8 cellular contexts compared by ENCODE assay signal in the genomic region with DNA sequence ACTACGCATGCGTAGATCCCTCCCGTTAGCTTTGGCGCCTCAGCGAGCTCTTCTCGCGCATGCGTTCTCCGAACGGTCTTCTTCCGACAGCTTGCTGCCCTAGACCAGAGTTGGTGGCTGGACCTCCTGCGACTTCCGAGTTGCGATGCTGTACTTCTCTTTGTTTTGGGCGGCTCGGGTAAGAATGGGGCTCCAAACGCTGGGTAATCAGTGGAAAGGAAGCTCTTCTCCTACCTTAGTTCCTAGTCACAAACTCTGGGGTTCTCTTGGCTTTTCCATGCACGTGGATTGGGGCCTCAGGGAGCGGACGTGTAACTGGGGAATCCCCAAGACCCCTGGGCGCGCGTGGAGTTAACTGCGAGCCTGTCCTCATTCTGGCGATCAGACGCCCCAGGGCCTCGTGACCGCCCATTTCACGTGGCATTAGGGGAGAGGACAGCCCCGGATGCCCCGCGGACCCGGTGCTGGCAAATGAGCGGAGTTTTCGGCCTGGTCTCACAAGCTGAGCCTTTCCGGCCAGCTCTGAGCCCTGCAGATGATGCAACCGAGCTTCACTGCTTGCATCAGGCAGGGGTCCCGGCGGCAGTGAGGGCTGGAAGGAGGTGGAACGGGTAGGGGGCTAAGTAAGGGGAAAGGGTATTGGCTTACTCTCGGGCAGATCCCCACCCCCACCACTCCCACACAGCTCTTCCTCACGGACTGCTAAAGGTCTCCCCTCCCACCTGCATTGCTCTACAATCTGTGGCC. TPM values are rescaled to one million over a fixed set of nuclear protein-coding genes. Genes with fewer than 3 reads are reported as not detected.
DNase-seq lines count a peak whose midpoint lies in the region; ATAC-seq lines count a peak whose summit lies in the region.

A gene (plus strand): TSS at position 78 of the 747 bp plus-strand sequence. CDS start 68 bp downstream, at position 146.

- H3K9me3 Mint-ChIP-seq in activated CD4-positive, alpha-beta T cell treated with anti-CD3 and anti-CD28 coated beads, Interleukin-2, amount 10 ng/mL, durations not matched to agents 24 days and 14 days: no peaks in the 10 kb centered on the region
- no peaks in the 10 kb centered on the region for H3K9me3 Mint-ChIP-seq in dendritic cell treated with granulocyte-macrophage colony-stimulating factor and Interleukin-4, amounts not matched to agents 40 ng/mL and 50 ng/mL, for 4 days

- peaks cover 45% of the 10 kb centered on the region for H3K36me3 Mint-ChIP-seq in activated CD4-positive, alpha-beta T cell treated with anti-CD3 and anti-CD28 coated beads, Interleukin-2, amount 10 ng/mL, durations not matched to agents 24 days and 14 days (ENCODE audit: low read depth)
- peaks cover 44% of the 10 kb centered on the region for H3K36me3 Mint-ChIP-seq in dendritic cell treated with granulocyte-macrophage colony-stimulating factor and Interleukin-4, amounts not matched to agents 40 ng/mL and 50 ng/mL, for 4 days (ENCODE audit: low read depth)

- ATAC-seq in HG03460 (IDR thresholded peaks at IDR 0.05; ENCODE audit: unreplicated experiment) (peak; percentile 59), left lobe of liver (peak; percentile 60)

- intact Hi-C loops in activated CD4-positive, alpha-beta T cell treated with anti-CD3 and anti-CD28 coated beads, Interleukin-2, amount 10 ng/mL, durations not matched to agents 24 days and 14 days (cut with micrococcal nuclease): loop anchor here (1.0 kb wide), 1 partner anchor 9 kb away; no protein-coding TSS in a partner anchor
- intact Hi-C loops in dendritic cell treated with granulocyte-macrophage colony-stimulating factor and Interleukin-4, amounts not matched to agents 40 ng/mL and 50 ng/mL, for 4 days (cut with micrococcal nuclease): loop anchor here (1.0 kb wide), 1 partner anchor 9 kb away; no protein-coding TSS in a partner anchor

- H3K4me1 Mint-ChIP-seq in activated CD4-positive, alpha-beta T cell treated with anti-CD3 and anti-CD28 coated beads, Interleukin-2, amount 10 ng/mL, durations not matched to agents 24 days and 14 days: peaks cover 55% of the 10 kb centered on the region
- H3K4me1 Mint-ChIP-seq in dendritic cell treated with granulocyte-macrophage colony-stimulating factor and Interleukin-4, amounts not matched to agents 40 ng/mL and 50 ng/mL, for 4 days (ENCODE audit: low read depth): peaks cover 80% of the 10 kb centered on the region

- H3K27me3 Mint-ChIP-seq in activated CD4-positive, alpha-beta T cell treated with anti-CD3 and anti-CD28 coated beads, Interleukin-2, amount 10 ng/mL, durations not matched to agents 24 days and 14 days: peaks cover 17% of the 10 kb centered on the region
- H3K27me3 Mint-ChIP-seq in dendritic cell treated with granulocyte-macrophage colony-stimulating factor and Interleukin-4, amounts not matched to agents 40 ng/mL and 50 ng/mL, for 4 days: peaks cover 33% of the 10 kb centered on the region

- H3K27ac Mint-ChIP-seq in activated CD4-positive, alpha-beta T cell treated with anti-CD3 and anti-CD28 coated beads, Interleukin-2, amount 10 ng/mL, durations not matched to agents 24 days and 14 days: peak within 1 kb of the TSS; percentile 98
- H3K27ac Mint-ChIP-seq in dendritic cell treated with granulocyte-macrophage colony-stimulating factor and Interleukin-4, amounts not matched to agents 40 ng/mL and 50 ng/mL, for 4 days: peak within 1 kb of the TSS; percentile 97

- DNase-seq in AML-193 (lab: John Stamatoyannopoulos, UW) (peak; percentile 95), GM19238 (ENCODE audit: insufficient read length, low spot score) (peak; percentile 99), NCI-H69 (lab: John Stamatoyannopoulos, UW) (peak; percentile 98), left lobe of liver (ENCODE audit: low spot score) (peak; percentile 94)
- peak; percentile 98 for DNase-seq in activated CD4-positive, alpha-beta T cell treated with anti-CD3 and anti-CD28 coated beads, Interleukin-2, amount 10 ng/mL, durations not matched to agents 24 days and 14 days
- DNase-seq in stimulated activated CD4-positive, alpha-beta T cell treated with anti-CD3 and anti-CD28 coated beads, Interleukin-2, amount 100 ng/mL, for 24 hours: peak; percentile 94

- H3K4me3 Mint-ChIP-seq in activated CD4-positive, alpha-beta T cell treated with anti-CD3 and anti-CD28 coated beads, Interleukin-2, amount 10 ng/mL, durations not matched to agents 24 days and 14 days: peak within 1 kb of the TSS; percentile 100
- H3K4me3 Mint-ChIP-seq in dendritic cell treated with granulocyte-macrophage colony-stimulating factor and Interleukin-4, amounts not matched to agents 40 ng/mL and 50 ng/mL, for 4 days: peak within 1 kb of the TSS; percentile 93

RNA-seq across cellular contexts. Expression of the gene that starts here (rescaled TPM):
- 297 and 310 TPM in 2 replicates for total RNA-seq in activated CD4-positive, alpha-beta T cell treated with anti-CD3 and anti-CD28 coated beads, Interleukin-2, amount 10 ng/mL, durations not matched to agents 24 days and 14 days
- 242 TPM for total RNA-seq in left lobe of liver

Comparison
In these comparisons a context has a peak if more than half of its experiments do, and no peak if none do; other contexts are left out.
1. Peak in every context shown above with its lines: DNase-seq and ATAC-seq.